ENCODE assay signal across 8 cellular contexts in genomic region chr1:178774263-178774662, GRCh38. TPM values are rescaled to one million over a fixed set of nuclear protein-coding genes. Genes with fewer than 3 reads are reported as not detected.
DNase-seq lines count a peak whose midpoint lies in the region; ATAC-seq and TF ChIP-seq lines count a peak whose summit lies in the region.

No MANE protein-coding gene starts in this region.

- peaks cover 14% of the 10 kb centered on the region; the same call in 1 of the 2 replicates for H3F3A ChIP-seq in PC-9 (ENCODE audit: insufficient read depth, low read depth)

- no peaks in the 10 kb centered on the region for H3K36me3 Mint-ChIP-seq in T-helper 2 cell treated with Interferon-gamma antibody and Interleukin-4, amounts not matched to agents 5 μg/mL and 100 μg/mL, for 36 hours (ENCODE audit: low read depth)

- H3K4me2 ChIP-seq in PC-9 = no peak overlapping the region

- H2AFZ ChIP-seq in PC-9 = no peak overlapping the region

- H3K4me1 Mint-ChIP-seq in T-helper 2 cell treated with Interferon-gamma antibody and Interleukin-4, amounts not matched to agents 5 μg/mL and 100 μg/mL, for 36 hours (ENCODE audit: low read depth) = no peaks in the 10 kb centered on the region

- peaks cover 32% of the 10 kb centered on the region for H3K79me2 ChIP-seq in PC-9 (ENCODE audit: low read depth)

- no peak overlapping the region for H3K4me3 Mint-ChIP-seq in T-helper 2 cell treated with Interferon-gamma antibody and Interleukin-4, amounts not matched to agents 5 μg/mL and 100 μg/mL, for 36 hours

- no peaks in the 10 kb centered on the region for H3K9me3 Mint-ChIP-seq in T-helper 2 cell treated with Interferon-gamma antibody and Interleukin-4, amounts not matched to agents 5 μg/mL and 100 μg/mL, for 36 hours

- DNase-seq in left ventricle myocardium inferior (no peak), Right ventricle myocardium inferior (ENCODE audit: missing footprints) (no peak), PC-9 (no peak), fibroblast of villous mesenchyme (ENCODE audit: low read depth) (peak; percentile 53), uterus (no peak), NCI-H1930 (lab: John Stamatoyannopoulos, UW) (no peak)
- DNase-seq in T-helper 2 cell treated with Interferon-gamma antibody and Interleukin-4, amounts not matched to agents 5 μg/mL and 100 μg/mL, for 36 hours (ENCODE audit: low spot score) = no peak

- H3K27ac Mint-ChIP-seq in T-helper 2 cell treated with Interferon-gamma antibody and Interleukin-4, amounts not matched to agents 5 μg/mL and 100 μg/mL, for 36 hours = no peak overlapping the region

- H3K27me3 ChIP-seq in left ventricle myocardium inferior (ENCODE audit: low read depth) = no peaks in the 10 kb centered on the region
- H3K27me3 ChIP-seq in PC-9 (ENCODE audit: insufficient read depth, low read depth) = no peaks in the 10 kb centered on the region
- H3K27me3 ChIP-seq in uterus = no peaks in the 10 kb centered on the region

- peak; percentile 50 for TF ChIP-seq CTCF in left ventricle myocardium inferior (IDR thresholded peaks at IDR 0.05; ENCODE audit: borderline replicate concordance)
- TF ChIP-seq CTCF in PC-9 (conservative IDR thresholded peaks at IDR 0.05) = peak; percentile 73
- TF ChIP-seq CTCF in fibroblast of villous mesenchyme (IDR thresholded peaks at IDR 0.05; ENCODE audit: insufficient read depth, low read depth, low read length) = peak; percentile 29
- TF ChIP-seq CTCF in uterus (IDR thresholded peaks at IDR 0.05) = peak; percentile 22 to 60 (median 54)

- BruUV-seq in PC-9 (replicated peaks; lab: Mats Ljungman, UMichigan) = no TSS peak

- CTCF ChIA-PET in PC-9 (lab: Charles Lee) = interaction anchor here (0.6 kb wide), 2 partner anchors 231 to 309 kb away, joined by 3 to 5 read pairs; no protein-coding TSS in a partner anchor

- no peak for TF ChIP-seq POLR2A in uterus (IDR thresholded peaks at IDR 0.05)

- no peaks in the 10 kb centered on the region for H3K27me3 Mint-ChIP-seq in T-helper 2 cell treated with Interferon-gamma antibody and Interleukin-4, amounts not matched to agents 5 μg/mL and 100 μg/mL, for 36 hours (ENCODE audit: low read depth)

- no peaks in the 10 kb centered on the region for H3K9me2 ChIP-seq in PC-9 (ENCODE audit: insufficient read depth)

- peaks cover 13% of the 10 kb centered on the region for H4K20me1 ChIP-seq in PC-9 (ENCODE audit: insufficient read depth)

- H3K36me3 ChIP-seq in left ventricle myocardium inferior = peaks cover 2% of the 10 kb centered on the region
- no peaks in the 10 kb centered on the region; the same call in 1 of the 2 replicates for H3K36me3 ChIP-seq in PC-9 (ENCODE audit: low read depth)
- H3K36me3 ChIP-seq in uterus = no peaks in the 10 kb centered on the region

- intact Hi-C loops in left ventricle myocardium inferior (cut with micrococcal nuclease) (no loop called here), Right ventricle myocardium inferior (cut with DNase I) (no loop called here), PC-9 (cut with micrococcal nuclease; ENCODE audit: unreplicated experiment) (loop anchor here (2.0 kb wide), 1 partner anchor 231 kb away; no protein-coding TSS in a partner anchor), uterus (cut with DNase I; ENCODE audit: low total_unique reads) (loop anchor here (5.0 kb wide), 1 partner anchor 228 kb away; no protein-coding TSS in a partner anchor)

- H3K27ac ChIP-seq in left ventricle myocardium inferior (replicated peaks) (no peak overlapping the region), PC-9 (no peak overlapping the region), uterus (no peak overlapping the region)

- POLR2A ChIA-PET in PC-9 (lab: Charles Lee; ENCODE audit: unreplicated experiment) = interaction anchor here (0.7 kb wide), 1 partner anchor 90 kb away, joined by 3 read pairs; no protein-coding TSS in a partner anchor

- peaks cover 5% of the 10 kb centered on the region for H3K9me3 ChIP-seq in left ventricle myocardium inferior (replicated peaks)
- H3K9me3 ChIP-seq in PC-9 (ENCODE audit: insufficient read depth, low read depth) = no peaks in the 10 kb centered on the region
- H3K9me3 ChIP-seq in uterus = no peaks in the 10 kb centered on the region

- no peak for ATAC-seq in Right ventricle myocardium inferior
- no peak for ATAC-seq in GM18861 (IDR thresholded peaks at IDR 0.05; ENCODE audit: unreplicated experiment)

- no peak overlapping the region for H3K4me3 ChIP-seq in left ventricle myocardium inferior
- no peak overlapping the region for H3K4me3 ChIP-seq in PC-9
- no peak overlapping the region for H3K4me3 ChIP-seq in fibroblast of villous mesenchyme (ENCODE audit: low read depth, low read length)
- no peak overlapping the region for H3K4me3 ChIP-seq in uterus

- H3K4me1 ChIP-seq in left ventricle myocardium inferior = no peaks in the 10 kb centered on the region
- H3K4me1 ChIP-seq in PC-9 (replicated peaks; ENCODE audit: insufficient read depth) = no peaks in the 10 kb centered on the region
- no peaks in the 10 kb centered on the region for H3K4me1 ChIP-seq in uterus

RNA-seq across cellular contexts. Expression of gene RALGPS2, which starts 49.2 kb away (rescaled TPM):
- 7.5 TPM for total RNA-seq in left ventricle myocardium inferior
- total RNA-seq in Right ventricle myocardium inferior = 14.4 TPM
- 49.8 and 62.4 TPM in 2 replicates for total RNA-seq in PC-9 (2021)
- 38.0 and 41.6 TPM in 2 replicates for total RNA-seq in fibroblast of villous mesenchyme
- total RNA-seq in uterus = 100 to 1,000 TPM in 1 of 4 donors, 10 to 100 TPM in 2, 1 to 10 TPM in 1; 4.9 to 109 (median 24.7) TPM

Comparison
In these comparisons a context has a peak if more than half of its experiments do, and no peak if none do; other contexts are left out.
1. intact Hi-C loops: an anchor here in PC-9 (2.0 kb wide) and uterus (5.0 kb wide); none called in left ventricle myocardium inferior and Right ventricle myocardium inferior.